8 cellular contexts compared by ENCODE assay signal in the genomic region with DNA sequence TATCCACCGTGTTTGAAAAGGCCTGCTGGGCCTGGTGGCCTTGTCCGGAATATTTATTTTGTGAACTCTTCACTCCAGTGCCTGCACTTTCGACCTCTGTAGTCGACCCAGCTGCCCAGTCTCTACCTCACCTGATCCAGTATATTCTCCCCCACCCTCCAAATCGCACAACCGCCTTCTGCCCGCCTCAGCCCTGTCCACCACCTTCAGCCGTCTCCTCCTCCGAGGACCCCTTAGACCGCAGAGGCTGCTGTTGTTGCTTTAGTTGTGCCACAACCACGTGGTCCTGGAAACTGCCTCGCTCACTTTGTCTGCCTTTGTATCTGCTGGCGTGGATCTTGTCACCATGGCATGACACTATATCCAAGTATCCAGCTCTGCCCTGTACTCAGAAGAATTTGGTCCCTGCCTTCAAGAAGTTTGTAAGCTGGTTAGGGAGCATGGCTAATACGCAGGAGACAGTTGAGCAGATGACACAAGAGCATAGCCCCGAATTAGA. TPM values are rescaled to one million over a fixed set of nuclear protein-coding genes. Genes with fewer than 3 reads are reported as not detected.
DNase-seq lines count a peak whose midpoint lies in the region; ATAC-seq and TF ChIP-seq lines count a peak whose summit lies in the region.

No MANE protein-coding gene starts in this region.

- H4K12ac ChIP-seq in trophoblast cell (ENCODE audit: low read depth, low read length), result peak overlapping the region; percentile 41

- peaks cover 11% of the 10 kb centered on the region for H3K4me1 Mint-ChIP-seq in activated T-cell treated with anti-CD3 and anti-CD28 coated beads, Interleukin-2, amount 50 U/mL, for 4 hours (ENCODE audit: low read depth)

- H4K20me1 ChIP-seq in SU-DHL-6 (ENCODE audit: low read depth, low read length), result peaks cover 9% of the 10 kb centered on the region; the same call in 1 of the 2 replicates

- peaks cover 31% of the 10 kb centered on the region for H3K27me3 Mint-ChIP-seq in activated T-cell treated with anti-CD3 and anti-CD28 coated beads, Interleukin-2, amount 50 U/mL, for 4 hours (ENCODE audit: low read depth)

- H3K9me2 ChIP-seq in SU-DHL-6 (replicated peaks; ENCODE audit: insufficient read depth, low read length), result no peaks in the 10 kb centered on the region

- peak overlapping the region; percentile 68 for H4K91ac ChIP-seq in trophoblast cell (ENCODE audit: low read depth, low read length)

- H3F3A ChIP-seq in SU-DHL-6 (ENCODE audit: insufficient read depth), result no peaks in the 10 kb centered on the region

- H3K9me3 ChIP-seq in SU-DHL-6 (ENCODE audit: insufficient read depth, low read length) (no peaks in the 10 kb centered on the region), trophoblast cell (ENCODE audit: insufficient read depth, low read depth, low read length) (no peaks in the 10 kb centered on the region)

- H2AK5ac ChIP-seq in trophoblast cell (ENCODE audit: low read length), result peak overlapping the region; percentile 5

- H3K36me3 ChIP-seq in SU-DHL-6 (ENCODE audit: low read length), result no peaks in the 10 kb centered on the region
- H3K36me3 ChIP-seq in trophoblast cell (ENCODE audit: control insufficient read depth in 1 of 2, insufficient read depth in 2 of 2, low read length in 2 of 2), result no peaks in the 10 kb centered on the region

- WGBS in trophoblast cell (ENCODE audit: extremely low coverage, insufficient coverage, insufficient read length), result no CpG with 5 or more reads among the region's 15 CpGs

- peaks cover 3% of the 10 kb centered on the region for H3K36me3 Mint-ChIP-seq in activated T-cell treated with anti-CD3 and anti-CD28 coated beads, Interleukin-2, amount 50 U/mL, for 4 hours (ENCODE audit: insufficient read depth)

- peak overlapping the region; percentile 9 for H3K14ac ChIP-seq in trophoblast cell (ENCODE audit: low read length)

- no peak overlapping the region for H2AFZ ChIP-seq in SU-DHL-6 (ENCODE audit: low read depth, low read length, severe bottlenecking)
- peak overlapping the region; percentile 8 for H2AFZ ChIP-seq in trophoblast cell (ENCODE audit: insufficient read depth, low read length, poor library complexity)

- H3K18ac ChIP-seq in trophoblast cell (ENCODE audit: low read length), result peak overlapping the region; percentile 9

- no peaks in the 10 kb centered on the region for H3K27me3 ChIP-seq in SU-DHL-6 (ENCODE audit: low read length)
- no peaks in the 10 kb centered on the region for H3K27me3 ChIP-seq in trophoblast cell (ENCODE audit: insufficient read depth, low read length)

- H3K4me3 ChIP-seq in SU-DHL-6 (ENCODE audit: insufficient read depth, low read length, poor library complexity, severe bottlenecking) (peak overlapping the region; percentile 97), trophoblast cell (ENCODE audit: low read depth, low read length) (peak overlapping the region; percentile 38)

- peaks cover 62% of the 10 kb centered on the region for H3K79me2 ChIP-seq in SU-DHL-6 (ENCODE audit: insufficient read depth, low read length)
- H3K79me2 ChIP-seq in trophoblast cell (ENCODE audit: control insufficient read depth, insufficient read depth, low read length, poor library complexity), result peaks cover 19% of the 10 kb centered on the region

- H4K8ac ChIP-seq in trophoblast cell (ENCODE audit: low read depth, low read length), result peak overlapping the region; percentile 31

- H3K9ac ChIP-seq in SU-DHL-6 (ENCODE audit: low read length) (peak overlapping the region; percentile 99), trophoblast cell (ENCODE audit: low read length) (peak overlapping the region; percentile 49)

- peak overlapping the region; percentile 4 for H2BK12ac ChIP-seq in trophoblast cell (ENCODE audit: low read length)

- peaks cover 17 to 31% of the 10 kb centered on the region in 2 experiments for H3K4me1 ChIP-seq in trophoblast cell (ENCODE audit: control insufficient read depth in 1 of 2, insufficient read depth in 2 of 2, low read length in 2 of 2)

- peak overlapping the region; percentile 4 for H2BK5ac ChIP-seq in trophoblast cell (ENCODE audit: low read depth, low read length, poor library complexity)

- H3K23ac ChIP-seq in trophoblast cell (ENCODE audit: low read length), result no peak overlapping the region

- no peak for TF ChIP-seq CTCF in SU-DHL-6 (IDR thresholded peaks at IDR 0.05; ENCODE audit: insufficient read depth, low read length, poor library complexity, severe bottlenecking)

- peak overlapping the region; percentile 82 for H3K4me3 Mint-ChIP-seq in activated T-cell treated with anti-CD3 and anti-CD28 coated beads, Interleukin-2, amount 50 U/mL, for 4 hours

- H3K9me3 Mint-ChIP-seq in activated T-cell treated with anti-CD3 and anti-CD28 coated beads, Interleukin-2, amount 50 U/mL, for 4 hours, result no peaks in the 10 kb centered on the region

- H3K79me1 ChIP-seq in trophoblast cell (ENCODE audit: low read length), result peaks cover 14% of the 10 kb centered on the region

- no peak for ATAC-seq in activated T-cell treated with anti-CD3 and anti-CD28 coated beads, Interleukin-2, amount 50 U/mL, for 4 hours
- no peak for ATAC-seq in HG02759 (IDR thresholded peaks at IDR 0.05; ENCODE audit: unreplicated experiment)

- H3K4me2 ChIP-seq in SU-DHL-6 (ENCODE audit: low read depth, low read length, poor library complexity, severe bottlenecking), result peak overlapping the region; percentile 89
- H3K4me2 ChIP-seq in trophoblast cell (ENCODE audit: low read length), result peak overlapping the region; percentile 87

- DNase-seq in activated T-cell treated with anti-CD3 and anti-CD28 coated beads, Interleukin-2, amount 50 U/mL, for 4 hours, result no peak
- no peak for DNase-seq in activated T-cell treated with anti-CD3 and anti-CD28 coated beads for 4 hours
- DNase-seq in fibroblast of peridontal ligament (ENCODE audit: extremely low read depth), result peak; percentile 18
- peak in 1 of 2 donors; percentile 59 for DNase-seq in trophoblast cell
- no peak for DNase-seq in GDM1 (lab: John Stamatoyannopoulos, UW)
- no peak for DNase-seq in H4 (ENCODE audit: low spot score)

- H3K27ac ChIP-seq in SU-DHL-6 (ENCODE audit: low read depth, low read length) (peak overlapping the region; percentile 73), trophoblast cell (ENCODE audit: low read depth, low read length) (peak overlapping the region; percentile 18)

- peak overlapping the region; percentile 16 for H3K4ac ChIP-seq in trophoblast cell (ENCODE audit: low read depth, low read length)

- H2BK120ac ChIP-seq in trophoblast cell (ENCODE audit: insufficient read depth, low read length, poor library complexity), result peak overlapping the region; percentile 9

RNA-seq across cellular contexts. Expression of a gene that starts 1.4 kb away (rescaled TPM):
- total RNA-seq in activated T-cell treated with anti-CD3 and anti-CD28 coated beads, Interleukin-2, amount 50 U/mL, for 4 hours, result 10 to 100 TPM; 65.5 to 77.4 (median 65.5) TPM
- polyA plus RNA-seq in trophoblast cell (2013), result 111 and 114 TPM in 2 replicates
- 338 and 346 TPM in 2 replicates for total RNA-seq in H4 (2014; rRNA removed; shearing (Covaris generic))

RNA-seq across cellular contexts. Expression of a gene that starts 55.6 kb away (rescaled TPM):
- total RNA-seq in activated T-cell treated with anti-CD3 and anti-CD28 coated beads, Interleukin-2, amount 50 U/mL, for 4 hours, result under 1 TPM in 2 of 3 donors, not detected in 1; 0.24 to 0.25 TPM
- polyA plus RNA-seq in trophoblast cell (2013), result 0.07 TPM in 1 of 2 replicates, not detected in the other
- total RNA-seq in H4 (2014; rRNA removed; shearing (Covaris generic)), result 0.87 and 3.8 TPM in 2 replicates
